6 cellular contexts compared by ENCODE assay signal in the genomic region with DNA sequence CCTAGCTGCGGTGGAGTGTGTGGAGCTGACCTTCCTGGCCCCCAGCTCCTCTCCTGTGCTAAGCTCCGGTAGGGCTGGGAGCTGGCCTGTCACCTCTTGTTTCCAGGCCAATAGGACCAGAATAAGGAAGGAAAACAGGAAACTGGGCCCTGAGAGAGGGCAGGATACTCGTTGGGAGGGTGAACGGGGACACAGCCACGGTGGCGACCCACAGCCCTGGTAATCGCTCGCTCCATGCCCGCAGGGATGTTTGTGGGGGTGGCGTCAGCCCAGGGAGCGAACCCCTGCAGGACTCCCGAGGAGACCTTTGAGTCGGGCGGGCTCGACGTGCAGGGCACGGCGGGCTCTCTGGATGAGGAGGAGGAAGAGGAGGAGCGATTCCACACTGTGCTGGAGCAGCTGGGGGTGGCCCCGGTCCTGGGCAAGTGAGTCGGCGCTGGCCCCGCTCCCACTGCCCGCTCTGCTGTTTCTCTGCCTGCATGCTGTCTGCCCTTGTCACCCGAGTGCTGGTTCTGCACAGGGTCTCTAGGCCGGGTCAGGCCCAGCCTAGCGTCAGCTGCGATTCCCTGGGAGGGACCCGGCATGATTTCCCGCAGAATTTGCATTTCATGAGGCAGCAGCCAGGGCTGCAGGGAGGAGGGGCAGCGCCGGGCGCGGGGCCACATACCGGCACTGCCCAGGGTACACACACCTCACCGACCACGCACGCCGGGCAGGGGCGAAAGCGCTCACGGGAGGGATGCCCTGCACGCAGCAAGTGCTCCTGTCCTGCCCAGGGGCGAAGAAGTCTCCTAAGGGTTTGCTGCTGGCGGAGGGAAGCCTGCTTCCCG. TPM values are rescaled to one million over a fixed set of nuclear protein-coding genes. Genes with fewer than 3 reads are reported as not detected.
A peak's percentile ranks its signal among the peaks of the same experiment; 100 is the strongest.
DNase-seq lines count a peak whose midpoint lies in the region; ATAC-seq and TF ChIP-seq lines count a peak whose summit lies in the region.

No MANE protein-coding gene starts in this region.

- H3K27ac Mint-ChIP-seq in Caco-2 (ENCODE audit: unreplicated experiment) (no peak overlapping the region), memory B cell (no peak overlapping the region)
- no peak overlapping the region for H3K27ac Mint-ChIP-seq in activated T-cell treated with anti-CD3 and anti-CD28 coated beads, Interleukin-2, amount 50 U/mL, for 72 hours

- H3K36me3 Mint-ChIP-seq in Caco-2 (ENCODE audit: insufficient read depth, unreplicated experiment): peaks cover 36% of the 10 kb centered on the region
- peaks cover 2 to 3% of the 10 kb centered on the region in 2 donors for H3K36me3 Mint-ChIP-seq in activated T-cell treated with anti-CD3 and anti-CD28 coated beads, Interleukin-2, amount 50 U/mL, for 72 hours (ENCODE audit: insufficient read depth in 2 of 2)
- H3K36me3 Mint-ChIP-seq in memory B cell: peaks cover 6% of the 10 kb centered on the region

- no peaks in the 10 kb centered on the region for H3K27me3 ChIP-seq in Caco-2 (replicated peaks; ENCODE audit: control insufficient read depth, insufficient read depth, low read length)

- POLR2A ChIA-PET in Caco-2 (lab: Charles Lee): interaction anchor here (0.6 to 4.9 kb wide), 3 partner anchors 10 to 20 kb away, joined by 3 to 33 read pairs (median 8); a partner anchor contains a TSS

- no peak for TF ChIP-seq CTCF in Caco-2 (IDR thresholded peaks at IDR 0.05; ENCODE audit: insufficient read depth in 1 of 2, low read depth in 1 of 2, low read length in 1 of 2, severe bottlenecking in 1 of 2, unreplicated experiment in 1 of 2)

- H3K4me1 ChIP-seq in Caco-2: peaks cover 52% of the 10 kb centered on the region

- no peaks in the 10 kb centered on the region; the same call in 1 of the 2 replicates for H3K36me3 ChIP-seq in Caco-2 (ENCODE audit: control insufficient read depth, insufficient read depth, low read length)

- no peaks in the 10 kb centered on the region for H3K9me3 Mint-ChIP-seq in Caco-2 (ENCODE audit: unreplicated experiment)
- no peaks in the 10 kb centered on the region for H3K9me3 Mint-ChIP-seq in activated T-cell treated with anti-CD3 and anti-CD28 coated beads, Interleukin-2, amount 50 U/mL, for 72 hours
- no peaks in the 10 kb centered on the region for H3K9me3 Mint-ChIP-seq in memory B cell

- intact Hi-C loops in Caco-2 (cut with micrococcal nuclease; ENCODE audit: unreplicated experiment): no loop called here

- peak overlapping the region; percentile 79 for H3K4me3 Mint-ChIP-seq in Caco-2 (ENCODE audit: unreplicated experiment)
- peak overlapping the region; percentile 74 to 75 for H3K4me3 Mint-ChIP-seq in activated T-cell treated with anti-CD3 and anti-CD28 coated beads, Interleukin-2, amount 50 U/mL, for 72 hours
- H3K4me3 Mint-ChIP-seq in memory B cell: peak overlapping the region; percentile 82

- DNase-seq in Caco-2: no peak
- no peak for DNase-seq in activated T-cell treated with anti-CD3 and anti-CD28 coated beads, Interleukin-2, amount 50 U/mL, for 72 hours
- no peak for DNase-seq in memory B cell (ENCODE audit: low spot score in 2 of 2)
- DNase-seq in activated gamma-delta T cell (lab: John Stamatoyannopoulos, UW): no peak
- no peak for DNase-seq in NOMO-1 (lab: John Stamatoyannopoulos, UW; ENCODE audit: unreplicated experiment in 2 of 2)
- DNase-seq in iPS-NIHi7 (ENCODE audit: extremely low spot score): no peak

- H3K9me3 ChIP-seq in Caco-2: no peaks in the 10 kb centered on the region

- CTCF ChIA-PET in Caco-2 (lab: Charles Lee): interaction anchor here (1.9 to 2.4 kb wide), 2 partner anchors 9 to 10 kb away, joined by 4 to 10 read pairs; a partner anchor contains a TSS

- ATAC-seq in activated T-cell treated with anti-CD3 and anti-CD28 coated beads, Interleukin-2, amount 50 U/mL, for 72 hours (replicated peaks in 1 of 2): no peak
- peak; percentile 17 for ATAC-seq in memory B cell (ENCODE audit: low read depth)

- peak overlapping the region; percentile 59 for H3K4me3 ChIP-seq in Caco-2 (ENCODE audit: low read depth, low read length)

- BruUV-seq in Caco-2 (replicated peaks; lab: Mats Ljungman, UMichigan): no TSS peak

- H3K4me1 Mint-ChIP-seq in Caco-2 (ENCODE audit: low read depth, unreplicated experiment) (peaks cover 19% of the 10 kb centered on the region), memory B cell (peaks cover 33% of the 10 kb centered on the region)
- H3K4me1 Mint-ChIP-seq in activated T-cell treated with anti-CD3 and anti-CD28 coated beads, Interleukin-2, amount 50 U/mL, for 72 hours (ENCODE audit: low read depth): peaks cover 36% of the 10 kb centered on the region

- H3K27me3 Mint-ChIP-seq in Caco-2 (ENCODE audit: insufficient read depth, unreplicated experiment): no peaks in the 10 kb centered on the region
- H3K27me3 Mint-ChIP-seq in activated T-cell treated with anti-CD3 and anti-CD28 coated beads, Interleukin-2, amount 50 U/mL, for 72 hours (ENCODE audit: low read depth): peaks cover 36% of the 10 kb centered on the region
- H3K27me3 Mint-ChIP-seq in memory B cell: no peaks in the 10 kb centered on the region

RNA-seq across cellular contexts. Expression of a gene that starts 1.6 kb away (rescaled TPM):
- 15.4 and 16.3 TPM in 2 replicates for total RNA-seq in Caco-2 (2022)
- 10 to 100 TPM in 1 of 2 donors, 1 to 10 TPM in 1; 5.5 to 13.3 TPM for total RNA-seq in activated T-cell treated with anti-CD3 and anti-CD28 coated beads, Interleukin-2, amount 50 U/mL, for 72 hours

RNA-seq across cellular contexts. Expression of a gene that starts 3.4 kb away (rescaled TPM):
- total RNA-seq in Caco-2 (2022): 268 and 302 TPM in 2 replicates
- 10 to 100 TPM; 35.4 to 42.2 TPM for total RNA-seq in activated T-cell treated with anti-CD3 and anti-CD28 coated beads, Interleukin-2, amount 50 U/mL, for 72 hours

RNA-seq across cellular contexts. Expression of a gene that starts 10.6 kb away (rescaled TPM):
- total RNA-seq in Caco-2 (2022): 84.7 and 93.6 TPM in 2 replicates
- 10 to 100 TPM; 64.5 to 77.1 TPM for total RNA-seq in activated T-cell treated with anti-CD3 and anti-CD28 coated beads, Interleukin-2, amount 50 U/mL, for 72 hours

RNA-seq across cellular contexts. Expression of a gene that starts 13.0 kb away (rescaled TPM):
- total RNA-seq in Caco-2 (2022): 139 and 141 TPM in 2 replicates
- 10 to 100 TPM; 28.2 to 30.9 TPM for total RNA-seq in activated T-cell treated with anti-CD3 and anti-CD28 coated beads, Interleukin-2, amount 50 U/mL, for 72 hours

RNA-seq across cellular contexts. Expression of a gene that starts 13.3 kb away (rescaled TPM):
- 84.5 and 95.9 TPM in 2 replicates for total RNA-seq in Caco-2 (2022)
- total RNA-seq in activated T-cell treated with anti-CD3 and anti-CD28 coated beads, Interleukin-2, amount 50 U/mL, for 72 hours: 10 to 100 TPM; 12.2 to 14.9 TPM
